ENCODE assay signal across 18 cellular contexts in the genomic region with DNA sequence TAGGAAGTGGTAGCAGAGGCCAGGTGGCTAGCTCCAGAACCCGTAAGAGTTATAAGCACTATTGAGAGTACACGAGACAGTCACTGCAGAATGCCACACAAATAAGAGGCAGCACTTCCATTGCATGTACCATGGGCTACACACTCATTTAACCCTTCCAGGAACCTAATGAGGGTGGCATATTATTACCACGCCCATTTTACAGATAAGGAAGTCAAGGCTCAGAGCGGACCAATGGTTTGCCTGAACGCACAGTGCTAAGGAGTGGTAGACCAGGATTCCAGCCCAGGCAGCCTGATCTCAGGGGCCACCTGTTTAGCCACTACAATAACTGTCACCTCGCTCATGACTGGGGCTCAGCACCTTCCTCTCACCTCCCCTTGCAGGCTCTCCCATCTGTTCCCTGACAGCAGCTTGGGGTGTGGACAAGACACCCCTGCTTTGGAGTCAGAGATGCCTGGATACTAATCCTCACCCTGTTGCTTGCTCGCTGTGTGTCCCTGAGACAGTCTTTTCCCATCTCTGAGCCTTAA. TPM values are rescaled to one million over a fixed set of nuclear protein-coding genes. Genes with fewer than 3 reads are reported as not detected.
DNase-seq lines count a peak whose midpoint lies in the region; ATAC-seq and TF ChIP-seq lines count a peak whose summit lies in the region.
"Had no signal": no experiment of that assay in that cellular context is flagged by ENCODE, and none has a peak within 500 bp of the region (broad histone marks: within the 10 kb centered on the region; RNA-seq: fewer than 3 reads in every experiment).

No MANE protein-coding gene starts in this region.

- H3K9me2 ChIP-seq in OCI-LY1 (ENCODE audit: low read depth, low read length): no peaks in the 10 kb centered on the region

- peak overlapping the region; percentile 66 for H3K9ac ChIP-seq in OCI-LY1 (ENCODE audit: low read length)

- H3K27ac ChIP-seq in OCI-LY1 (ENCODE audit: low read depth, low read length, poor library complexity, severe bottlenecking) (peak overlapping the region; percentile 98), thymus (ENCODE audit: low read depth) (peak overlapping the region; percentile 99), right atrium auricular region (no peak overlapping the region)
- H3K27ac ChIP-seq: brain microvascular endothelial cell, dorsolateral prefrontal cortex, ovary had no signal

- peak overlapping the region in 1 of 2 donors; percentile 42 for H3K27ac Mint-ChIP-seq in stimulated activated naive CD8-positive, alpha-beta T cell treated with anti-CD3 and anti-CD28 coated beads, Interleukin-15, amount 100 ng/mL, for 72 hours
- H3K27ac Mint-ChIP-seq in activated naive CD8-positive, alpha-beta T cell treated with anti-CD3 and anti-CD28 coated beads, Interleukin-2, amount 10 ng/mL, durations not matched to agents 7 days and 5 days: peak overlapping the region; percentile 98

- H3K36me3 ChIP-seq in OCI-LY1 (ENCODE audit: insufficient read depth, low read length): no peaks in the 10 kb centered on the region
- H3K36me3 ChIP-seq in thymus (ENCODE audit: control insufficient read depth, insufficient read depth): no peaks in the 10 kb centered on the region
- H3K36me3 ChIP-seq in right atrium auricular region: no peaks in the 10 kb centered on the region
- H3K36me3 ChIP-seq: brain microvascular endothelial cell, ovary had no signal

- ATAC-seq in stimulated activated naive CD8-positive, alpha-beta T cell treated with anti-CD3 and anti-CD28 coated beads, Interleukin-15, Interleukin-2, amounts not matched to agents 100 U/mL and 50 U/mL, for 24 hours: peak; percentile 12
- ATAC-seq in stimulated activated naive CD8-positive, alpha-beta T cell treated with anti-CD3 and anti-CD28 coated beads, Interleukin-15, amount 100 ng/mL, for 72 hours: no peak
- ATAC-seq in activated naive CD8-positive, alpha-beta T cell treated with anti-CD3 and anti-CD28 coated beads, Interleukin-2, amount 10 ng/mL, durations not matched to agents 7 days and 5 days (ENCODE audit: low read depth): no peak
- ATAC-seq: HCT116 had no signal

- H3K4me1 ChIP-seq in OCI-LY1 (ENCODE audit: insufficient read depth, low read length, severe bottlenecking): peaks cover 83% of the 10 kb centered on the region
- peaks cover 63% of the 10 kb centered on the region for H3K4me1 ChIP-seq in thymus (ENCODE audit: control insufficient read depth, insufficient read depth, low read length)
- H3K4me1 ChIP-seq in right atrium auricular region: no peaks in the 10 kb centered on the region

- no peaks in the 10 kb centered on the region for H4K20me1 ChIP-seq in OCI-LY1 (ENCODE audit: insufficient read depth, low read length)

- DNase-seq in stimulated activated naive CD8-positive, alpha-beta T cell treated with anti-CD3 and anti-CD28 coated beads, Interleukin-15, Interleukin-2, amounts not matched to agents 100 U/mL and 50 U/mL, for 24 hours: no peak
- DNase-seq in stimulated activated naive CD8-positive, alpha-beta T cell treated with anti-CD3 and anti-CD28 coated beads, Interleukin-15, amount 100 ng/mL, for 72 hours: no peak
- no peak for DNase-seq in activated naive CD8-positive, alpha-beta T cell treated with anti-CD3 and anti-CD28 coated beads, Interleukin-2, amount 10 ng/mL, durations not matched to agents 7 days and 5 days
- DNase-seq in NCI-H1930 (lab: John Stamatoyannopoulos, UW) (no peak), NCI-H1048 (lab: John Stamatoyannopoulos, UW) (no peak), right atrium auricular region (ENCODE audit: low spot score) (no peak)
- DNase-seq: activated CD4-positive, alpha-beta T cell treated with anti-CD3 and anti-CD28 coated beads, Interleukin-2, amount 50 U/mL, for 1 hour; activated effector memory CD4-positive, alpha-beta T cell treated with Interleukin-2 at 50 U/mL for 16 hours; brain microvascular endothelial cell; dorsolateral prefrontal cortex; KBM-7; kidney glomerular epithelial cell; NCI-H446 treated with DMSO at 0.1 percent for 48 hours; ovary had no signal

- H3K36me3 Mint-ChIP-seq in activated naive CD8-positive, alpha-beta T cell treated with anti-CD3 and anti-CD28 coated beads, Interleukin-2, amount 10 ng/mL, durations not matched to agents 7 days and 5 days: peaks cover 3% of the 10 kb centered on the region

- POLR2A ChIA-PET in activated naive CD8-positive, alpha-beta T cell treated with anti-CD3 and anti-CD28 coated beads, Interleukin-2, amount 10 ng/mL, durations not matched to agents 7 days and 5 days (lab: Charles Lee): interaction anchor here (1.0 to 5.7 kb wide), 3 partner anchors 9 to 22 kb away, joined by 5 to 87 read pairs (median 20); no protein-coding TSS in a partner anchor

- H3K4me3 ChIP-seq in OCI-LY1 (ENCODE audit: low read depth, low read length, poor library complexity, severe bottlenecking): peak overlapping the region; percentile 22
- no peak overlapping the region for H3K4me3 ChIP-seq in thymus (ENCODE audit: low read length)
- H3K4me3 ChIP-seq in right atrium auricular region: no peak overlapping the region
- H3K4me3 ChIP-seq: dorsolateral prefrontal cortex, ovary, smooth muscle cell had no signal

- TF ChIP-seq CTCF in OCI-LY1 (IDR thresholded peaks at IDR 0.05; ENCODE audit: low read length): no peak
- no peak for TF ChIP-seq CTCF in right atrium auricular region (IDR thresholded peaks at IDR 0.05)

- H3K9me3 Mint-ChIP-seq in stimulated activated naive CD8-positive, alpha-beta T cell treated with anti-CD3 and anti-CD28 coated beads, Interleukin-15, amount 100 ng/mL, for 72 hours: peaks cover 0 to 5% of the 10 kb centered on the region in 2 donors
- H3K9me3 Mint-ChIP-seq in activated naive CD8-positive, alpha-beta T cell treated with anti-CD3 and anti-CD28 coated beads, Interleukin-2, amount 10 ng/mL, durations not matched to agents 7 days and 5 days: no peaks in the 10 kb centered on the region

- peaks cover 87% of the 10 kb centered on the region for H3K4me1 Mint-ChIP-seq in stimulated activated naive CD8-positive, alpha-beta T cell treated with anti-CD3 and anti-CD28 coated beads, Interleukin-15, amount 100 ng/mL, for 72 hours
- peaks cover 63% of the 10 kb centered on the region for H3K4me1 Mint-ChIP-seq in activated naive CD8-positive, alpha-beta T cell treated with anti-CD3 and anti-CD28 coated beads, Interleukin-2, amount 10 ng/mL, durations not matched to agents 7 days and 5 days

- peak overlapping the region; percentile 50 for H3K4me2 ChIP-seq in OCI-LY1 (ENCODE audit: low read length)
- H3K4me2 ChIP-seq: smooth muscle cell had no signal

- H3K79me2 ChIP-seq in OCI-LY1 (ENCODE audit: insufficient read depth, low read length): no peaks in the 10 kb centered on the region

- WGBS in thymus: 40% methylated on average over 7 of the region's 7 CpGs

- no peaks in the 10 kb centered on the region for H3K9me3 ChIP-seq in OCI-LY1 (ENCODE audit: low read length)
- H3K9me3 ChIP-seq in thymus (ENCODE audit: control insufficient read depth): no peaks in the 10 kb centered on the region
- no peaks in the 10 kb centered on the region for H3K9me3 ChIP-seq in right atrium auricular region
- H3K9me3 ChIP-seq: ovary had no signal

- H3K27me3 Mint-ChIP-seq in stimulated activated naive CD8-positive, alpha-beta T cell treated with anti-CD3 and anti-CD28 coated beads, Interleukin-15, amount 100 ng/mL, for 72 hours: no peaks in the 10 kb centered on the region
- no peaks in the 10 kb centered on the region for H3K27me3 Mint-ChIP-seq in activated naive CD8-positive, alpha-beta T cell treated with anti-CD3 and anti-CD28 coated beads, Interleukin-2, amount 10 ng/mL, durations not matched to agents 7 days and 5 days

- peak overlapping the region in 1 of 2 donors; percentile 53 for H3K4me3 Mint-ChIP-seq in stimulated activated naive CD8-positive, alpha-beta T cell treated with anti-CD3 and anti-CD28 coated beads, Interleukin-15, amount 100 ng/mL, for 72 hours
- no peak overlapping the region for H3K4me3 Mint-ChIP-seq in activated naive CD8-positive, alpha-beta T cell treated with anti-CD3 and anti-CD28 coated beads, Interleukin-2, amount 10 ng/mL, durations not matched to agents 7 days and 5 days

- no peak overlapping the region for H2AFZ ChIP-seq in OCI-LY1 (ENCODE audit: low read length)

- H3K27me3 ChIP-seq in OCI-LY1 (ENCODE audit: insufficient read depth, low read length) (no peaks in the 10 kb centered on the region), thymus (ENCODE audit: control insufficient read depth, insufficient read depth) (no peaks in the 10 kb centered on the region), right atrium auricular region (no peaks in the 10 kb centered on the region)
- H3K27me3 ChIP-seq: ovary had no signal

- peaks cover 10% of the 10 kb centered on the region for H3F3A ChIP-seq in OCI-LY1 (ENCODE audit: insufficient read depth, low read length)

RNA-seq across cellular contexts. Expression of gene ID3, which starts 54.9 kb away (rescaled TPM):
- 10 to 100 TPM; 44.0 to 51.1 TPM for total RNA-seq in activated naive CD8-positive, alpha-beta T cell treated with anti-CD3 and anti-CD28 coated beads, Interleukin-2, amount 10 ng/mL, durations not matched to agents 7 days and 5 days
- 131 TPM for polyA plus RNA-seq in thymus
- total RNA-seq in right atrium auricular region: 100 to 1,000 TPM; 145 to 357 TPM

Comparison
In these comparisons a context has a peak if more than half of its experiments do, and no peak if none do; other contexts are left out.
1. H3K27ac ChIP-seq: peak in OCI-LY1 (single experiment) and thymus (single experiment); none in right atrium auricular region (0 of 2).